In genomic region chr1:6241107-6241886, GRCh38 we compare ENCODE assay signal across 13 cellular contexts.
DNase-seq lines count a peak whose midpoint lies in the region; TF ChIP-seq lines count a peak whose summit lies in the region.
"Had no signal": no experiment of that assay in that cellular context is flagged by ENCODE, and none has a peak within 500 bp of the region (broad histone marks: within the 10 kb centered on the region; RNA-seq: fewer than 3 reads in every experiment).

No MANE protein-coding gene starts in this region.

- H3K27me3 Mint-ChIP-seq in nephron (ENCODE audit: low read depth) = peaks cover 82% of the 10 kb centered on the region

- no peaks in the 10 kb centered on the region for H3K9me3 Mint-ChIP-seq in nephron

- H3K9me3 ChIP-seq in BLaER1 treated with 17β-estradiol and CSF1 and Interleukin-3, amounts not matched to agents 10 nM and 100 nM (replicated peaks in 1 of 11) = peaks cover 0 to 8% (median 0%) of the 10 kb centered on the region in 11 experiments; a peak in 2 of 22 replicates
- H3K9me3 ChIP-seq in ES-I3 (ENCODE audit: control insufficient read depth, insufficient read depth, low read length) = no peaks in the 10 kb centered on the region

- H3K9ac ChIP-seq in BLaER1 treated with 17β-estradiol and CSF1 and Interleukin-3, amounts not matched to agents 10 nM and 100 nM = peak overlapping the region in 6 of 11 experiments; percentile 24 to 66 (median 55); a peak in 11 of 22 replicates
- peak overlapping the region; percentile 35 for H3K9ac ChIP-seq in ES-I3 (ENCODE audit: low read depth, low read length)

- H3K4me1 ChIP-seq in BLaER1 treated with 17β-estradiol and CSF1 and Interleukin-3, amounts not matched to agents 10 nM and 100 nM = peaks cover 38 to 91% (median 81%) of the 10 kb centered on the region in 10 experiments
- H3K4me1 ChIP-seq in ES-I3 (ENCODE audit: insufficient read depth, low read length) = peaks cover 24% of the 10 kb centered on the region

- TF ChIP-seq CTCF in choroid plexus epithelial cell (conservative IDR thresholded peaks at IDR 0.05; ENCODE audit: low read depth, low read length) (no peak), nephron (IDR thresholded peaks at IDR 0.05; ENCODE audit: unreplicated experiment in 3 of 3) (no peak)

- H3K4me1 Mint-ChIP-seq in nephron = no peaks in the 10 kb centered on the region

- peak overlapping the region; percentile 4 to 55 (median 48) for H3K4me3 Mint-ChIP-seq in nephron

- no peaks in the 10 kb centered on the region for H3K36me3 Mint-ChIP-seq in nephron (ENCODE audit: low read depth)

- H3K27ac ChIP-seq in BLaER1 treated with 17β-estradiol and CSF1 and Interleukin-3, amounts not matched to agents 10 nM and 100 nM = peak overlapping the region in 6 of 11 experiments; percentile 24 to 59 (median 38); a peak in 9 of 22 replicates
- H3K27ac ChIP-seq: C4-2B, HL-60 had no signal

- H3K4me3 ChIP-seq in BLaER1 treated with 17β-estradiol and CSF1 and Interleukin-3, amounts not matched to agents 10 nM and 100 nM = peak overlapping the region in 9 of 10 experiments; percentile 47 to 63 (median 54); a peak in 18 of 20 replicates
- H3K4me3 ChIP-seq in choroid plexus epithelial cell (ENCODE audit: low read depth, low read length) = peak overlapping the region; percentile 29

- peak overlapping the region; percentile 89 to 99 (median 93) for H3K4me2 ChIP-seq in BLaER1 treated with 17β-estradiol and CSF1 and Interleukin-3, amounts not matched to agents 10 nM and 100 nM

- DNase-seq in choroid plexus epithelial cell (ENCODE audit: low read depth) = no peak
- no peak for DNase-seq in MV-4-11 (lab: John Stamatoyannopoulos, UW)
- no peak for DNase-seq in NCI-H128 (lab: John Stamatoyannopoulos, UW; ENCODE audit: unreplicated experiment)
- no peak for DNase-seq in NCI-H2227 (lab: John Stamatoyannopoulos, UW; ENCODE audit: unreplicated experiment)
- DNase-seq: foreskin melanocyte, GDM1, HCEC 1CT, NCI-H2171 had no signal

- no peak overlapping the region for H3K27ac Mint-ChIP-seq in nephron

- H3K27me3 ChIP-seq in BLaER1 treated with 17β-estradiol and CSF1 and Interleukin-3, amounts not matched to agents 10 nM and 100 nM = peaks cover 62 to 71% (median 68%) of the 10 kb centered on the region in 11 experiments

- H3K36me3 ChIP-seq in BLaER1 treated with 17β-estradiol and CSF1 and Interleukin-3, amounts not matched to agents 10 nM and 100 nM = no peaks in the 10 kb centered on the region
- no peaks in the 10 kb centered on the region for H3K36me3 ChIP-seq in ES-I3 (ENCODE audit: insufficient read depth, low read length)

- peaks cover 0 to 59% (median 23%) of the 10 kb centered on the region in 11 experiments; a peak in 19 of 22 replicates for H4K20me1 ChIP-seq in BLaER1 treated with 17β-estradiol and CSF1 and Interleukin-3, amounts not matched to agents 10 nM and 100 nM
